1 cellular context compared by ENCODE assay signal in genomic region chr22:41021655-41022454, GRCh38.
A peak's percentile ranks its signal among the peaks of the same experiment; 100 is the strongest.
TF ChIP-seq lines count a peak whose summit lies in the region.

No MANE protein-coding gene starts in this region.

TF ChIP-seq in H1, 55 proteins besides CTCF, POLR2A, EP300 and RAD21 (continued from another document):
- no peak; a peak in 1 of 4 replicates for TF ChIP-seq HDAC2 (IDR thresholded peaks at IDR 0.05; ENCODE audit: borderline replicate concordance in 1 of 2, low read depth in 2 of 2, low read length in 2 of 2)
- no peak for TF ChIP-seq SIRT6 (IDR thresholded peaks at IDR 0.05; ENCODE audit: low read length)
- no peak for TF ChIP-seq POU5F1 (IDR thresholded peaks at IDR 0.05; ENCODE audit: low read depth, low read length)
- TF ChIP-seq TBP (IDR thresholded peaks at IDR 0.05; ENCODE audit: low read depth, low read length) = peak; percentile 12
- TF ChIP-seq BRCA1 (IDR thresholded peaks at IDR 0.05; ENCODE audit: low read depth, low read length) = no peak
- no peak for TF ChIP-seq FOSL1 (IDR thresholded peaks at IDR 0.05; ENCODE audit: insufficient read depth, low read depth, low read length)
- TF ChIP-seq PHF8 (conservative IDR thresholded peaks at IDR 0.05; ENCODE audit: low read depth, low read length) = peak; percentile 69; the same call in 1 of the 2 replicates
- TF ChIP-seq ATF2 (IDR thresholded peaks at IDR 0.05; ENCODE audit: low read length) = 0 out of 2 replicates have a peak, but pooled peaks have one; percentile 26
- peak; percentile 55; the same call in 1 of the 2 replicates for TF ChIP-seq POLR2AphosphoS5 (IDR thresholded peaks at IDR 0.05; ENCODE audit: low read depth, low read length)
- no peak for TF ChIP-seq SAP30 (IDR thresholded peaks at IDR 0.05; ENCODE audit: insufficient read depth, insufficient replicate concordance, low read length)
- peak; percentile 30 for TF ChIP-seq ASH2L (IDR thresholded peaks at IDR 0.05; ENCODE audit: low read length)
- no peak for TF ChIP-seq RXRA (IDR thresholded peaks at IDR 0.05; ENCODE audit: insufficient read depth, low read depth, low read length)
- TF ChIP-seq SRF (IDR thresholded peaks at IDR 0.05; ENCODE audit: low read depth, low read length) = no peak
